15 cellular contexts compared by ENCODE assay signal in genomic region chr2:207117668-207118067, GRCh38. TPM values are rescaled to one million over a fixed set of nuclear protein-coding genes. Genes with fewer than 3 reads are reported as not detected.
DNase-seq lines count a peak whose midpoint lies in the region; ATAC-seq and TF ChIP-seq lines count a peak whose summit lies in the region.
"Had no signal": no experiment of that assay in that cellular context is flagged by ENCODE, and none has a peak within 500 bp of the region (broad histone marks: within the 10 kb centered on the region; RNA-seq: fewer than 3 reads in every experiment).

No MANE protein-coding gene starts in this region.

- TF ChIP-seq CTCF in Calu3 (IDR thresholded peaks at IDR 0.05; ENCODE audit: unreplicated experiment) (no peak), endothelial cell (IDR thresholded peaks at IDR 0.05; ENCODE audit: unreplicated experiment) (no peak)

- no peaks in the 10 kb centered on the region for H3K9me3 Mint-ChIP-seq in Calu3 (ENCODE audit: low read depth, unreplicated experiment)
- H3K9me3 Mint-ChIP-seq in endothelial cell (ENCODE audit: unreplicated experiment): no peaks in the 10 kb centered on the region
- H3K9me3 Mint-ChIP-seq: CD4-positive, alpha-beta memory T cell; HFFc6 had no signal

- intact Hi-C loops in Calu3 (cut with micrococcal nuclease; ENCODE audit: unreplicated experiment): no loop called here

- H3K36me3 Mint-ChIP-seq in Calu3 (ENCODE audit: insufficient read depth, unreplicated experiment) (peaks cover 17% of the 10 kb centered on the region), endothelial cell (ENCODE audit: low read depth, unreplicated experiment) (peaks cover 26% of the 10 kb centered on the region)

- peak overlapping the region; percentile 9 for H3K27ac ChIP-seq in substantia nigra (ENCODE audit: low read depth, low read length, poor library complexity, severe bottlenecking)
- H3K27ac ChIP-seq: A549, C4-2B had no signal

- H3K4me3 Mint-ChIP-seq in Calu3 (ENCODE audit: low read depth, unreplicated experiment): no peak overlapping the region
- peak overlapping the region; percentile 38 for H3K4me3 Mint-ChIP-seq in endothelial cell (ENCODE audit: unreplicated experiment)
- H3K4me3 Mint-ChIP-seq: CD4-positive, alpha-beta memory T cell; HFFc6 had no signal

- no peak for ATAC-seq in GM19395 (IDR thresholded peaks at IDR 0.05; ENCODE audit: unreplicated experiment)
- ATAC-seq: A549 had no signal

- CTCF ChIA-PET in Calu3 (lab: Charles Lee): no interaction called here

- H3K4me1 Mint-ChIP-seq in Calu3 (ENCODE audit: low read depth, unreplicated experiment): peaks cover 14% of the 10 kb centered on the region
- peaks cover 44% of the 10 kb centered on the region for H3K4me1 Mint-ChIP-seq in endothelial cell (ENCODE audit: unreplicated experiment)

- DNase-seq in Calu3: no peak
- DNase-seq in SK-N-DZ (ENCODE audit: low spot score): peak; percentile 30
- no peak for DNase-seq in endothelial cell (ENCODE audit: low spot score)
- DNase-seq in substantia nigra (lab: John Stamatoyannopoulos, UW): no peak
- DNase-seq in NCI-H1417 treated with DMSO at 0.1 percent for 48 hours (lab: John Stamatoyannopoulos, UW): no peak
- DNase-seq: BE2C; CD4-positive, alpha-beta memory T cell; COR-L47; DND-41; GDM1; HCEC 1CT; HFFc6 had no signal

- no TSS peak for BruUV-seq in Calu3 (replicated peaks; lab: Mats Ljungman, UMichigan)

- H3K27ac Mint-ChIP-seq in Calu3 (ENCODE audit: unreplicated experiment) (peak overlapping the region; percentile 27), endothelial cell (ENCODE audit: unreplicated experiment) (no peak overlapping the region)
- H3K27ac Mint-ChIP-seq: HFFc6 had no signal

- no peaks in the 10 kb centered on the region for H3K27me3 Mint-ChIP-seq in Calu3 (ENCODE audit: unreplicated experiment)
- H3K27me3 Mint-ChIP-seq in endothelial cell (ENCODE audit: unreplicated experiment): peaks cover 7% of the 10 kb centered on the region
- H3K27me3 Mint-ChIP-seq: CD4-positive, alpha-beta memory T cell had no signal

RNA-seq across cellular contexts. Expression of gene KLF7, which starts 48.1 kb away (rescaled TPM):
- total RNA-seq in Calu3 (2022) (22.2 and 24.9 TPM in 2 replicates), endothelial cell (ENCODE audit: unreplicated experiment) (120 TPM)
- polyA plus RNA-seq in SK-N-DZ (2014; cell fraction: cytosol; rRNA removed): 18.2 and 23.0 TPM in 2 replicates
- 9.6 and 24.4 TPM in 2 replicates for polyA plus RNA-seq in SK-N-DZ (2014; cell fraction: nucleus; rRNA removed)
